ENCODE assay signal across 29 cellular contexts in the genomic region with DNA sequence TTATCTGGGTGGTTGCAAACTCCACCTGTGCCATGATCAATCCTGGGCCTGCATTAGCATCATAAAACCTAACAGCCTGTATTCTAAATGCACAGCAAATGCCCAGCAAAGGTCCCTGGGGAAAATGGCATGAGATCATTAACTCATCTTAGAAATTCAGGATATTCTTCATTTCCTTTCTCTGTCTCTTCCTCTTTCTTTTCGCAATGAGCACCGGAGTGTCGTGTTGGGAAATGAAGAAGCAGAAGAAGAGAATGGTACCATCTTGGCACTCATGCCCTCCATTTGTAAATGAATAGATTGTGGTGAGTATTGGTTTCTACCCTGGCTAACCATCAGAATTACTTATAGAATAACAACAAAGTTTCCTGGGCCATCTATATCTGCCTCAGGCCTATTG.
"Had no signal": no experiment of that assay in that cellular context is flagged by ENCODE, and none has a peak within 500 bp of the region (broad histone marks: within the 10 kb centered on the region; RNA-seq: fewer than 3 reads in every experiment).

No MANE protein-coding gene starts in this region.

- H3K4me3 Mint-ChIP-seq: activated B cell treated with CpG ODN at 0.5 μM for 24 hours; activated CD4-positive, alpha-beta T cell treated with anti-CD3 and anti-CD28 coated beads, Interleukin-2, amount 10 ng/mL, durations not matched to agents 24 days and 14 days; activated CD8-positive, alpha-beta memory T cell treated with anti-CD3 and anti-CD28 coated beads, Interleukin-2, amount 10 ng/mL, durations not matched to agents 7 days and 5 days; activated naive CD4-positive, alpha-beta T cell treated with anti-CD3 and anti-CD28 coated beads for 36 hours; activated naive CD8-positive, alpha-beta T cell; activated T-cell treated with anti-CD3 and anti-CD28 coated beads, Interleukin-2, amount 50 U/mL, for 4 hours; activated T-helper 17 cell treated with anti-CD3 and anti-CD28 coated beads, Interleukin-2, amount 50 U/mL, for 72 hours; brain; T-helper 1 cell treated with Interleukin-12 subunit alpha and Interleukin-12 subunit beta and Interleukin-4 antibody, amounts not matched to agents 30 μg/mL and 1 μg/mL, for 36 hours had no signal

- H3K27ac Mint-ChIP-seq: activated B cell treated with CpG ODN at 0.5 μM for 24 hours; activated CD4-positive, alpha-beta T cell treated with anti-CD3 and anti-CD28 coated beads, Interleukin-2, amount 10 ng/mL, durations not matched to agents 24 days and 14 days; activated CD8-positive, alpha-beta memory T cell treated with anti-CD3 and anti-CD28 coated beads, Interleukin-2, amount 10 ng/mL, durations not matched to agents 7 days and 5 days; activated naive CD4-positive, alpha-beta T cell treated with anti-CD3 and anti-CD28 coated beads for 36 hours; activated naive CD8-positive, alpha-beta T cell; activated T-helper 17 cell treated with anti-CD3 and anti-CD28 coated beads, Interleukin-2, amount 50 U/mL, for 72 hours; brain; T-helper 1 cell treated with Interleukin-12 subunit alpha and Interleukin-12 subunit beta and Interleukin-4 antibody, amounts not matched to agents 30 μg/mL and 1 μg/mL, for 36 hours had no signal

- FAIRE-seq: astrocyte, colon, RCC 7860 had no signal

- H3K9me3 Mint-ChIP-seq: activated B cell treated with CpG ODN at 0.5 μM for 24 hours; activated CD4-positive, alpha-beta T cell treated with anti-CD3 and anti-CD28 coated beads, Interleukin-2, amount 10 ng/mL, durations not matched to agents 24 days and 14 days; activated naive CD4-positive, alpha-beta T cell treated with anti-CD3 and anti-CD28 coated beads for 36 hours; activated T-cell treated with anti-CD3 and anti-CD28 coated beads, Interleukin-2, amount 50 U/mL, for 4 hours; activated T-helper 17 cell treated with anti-CD3 and anti-CD28 coated beads, Interleukin-2, amount 50 U/mL, for 72 hours; T-helper 1 cell treated with Interleukin-12 subunit alpha and Interleukin-12 subunit beta and Interleukin-4 antibody, amounts not matched to agents 30 μg/mL and 1 μg/mL, for 36 hours had no signal

- H3K36me3 Mint-ChIP-seq: activated CD8-positive, alpha-beta memory T cell treated with anti-CD3 and anti-CD28 coated beads, Interleukin-2, amount 10 ng/mL, durations not matched to agents 7 days and 5 days; activated naive CD8-positive, alpha-beta T cell; brain had no signal

- H3K27me3 Mint-ChIP-seq: activated B cell treated with CpG ODN at 0.5 μM for 24 hours; activated CD4-positive, alpha-beta T cell treated with anti-CD3 and anti-CD28 coated beads, Interleukin-2, amount 10 ng/mL, durations not matched to agents 24 days and 14 days; brain had no signal

- H3K4me1 Mint-ChIP-seq: activated B cell treated with CpG ODN at 0.5 μM for 24 hours; activated CD4-positive, alpha-beta T cell treated with anti-CD3 and anti-CD28 coated beads, Interleukin-2, amount 10 ng/mL, durations not matched to agents 24 days and 14 days; activated CD8-positive, alpha-beta memory T cell treated with anti-CD3 and anti-CD28 coated beads, Interleukin-2, amount 10 ng/mL, durations not matched to agents 7 days and 5 days; activated T-helper 17 cell treated with anti-CD3 and anti-CD28 coated beads, Interleukin-2, amount 50 U/mL, for 72 hours had no signal

- DNase-seq: activated B cell treated with CpG ODN at 0.5 μM for 24 hours; activated CD4-positive, alpha-beta T cell treated with anti-CD3 and anti-CD28 coated beads for 1 hour; activated CD4-positive, alpha-beta T cell treated with anti-CD3 and anti-CD28 coated beads, Interleukin-2, amount 10 ng/mL, durations not matched to agents 24 days and 14 days; activated CD4-positive, alpha-beta T cell treated with anti-CD3 and anti-CD28 coated beads, Interleukin-2, amount 50 U/mL, for 48 hours; activated CD8-positive, alpha-beta memory T cell treated with anti-CD3 and anti-CD28 coated beads, Interleukin-2, amount 10 ng/mL, durations not matched to agents 7 days and 5 days; activated gamma-delta T cell; activated naive CD4-positive, alpha-beta T cell treated with anti-CD3 and anti-CD28 coated beads for 36 hours; activated T-cell treated with anti-CD3 and anti-CD28 coated beads, Interleukin-2, amount 50 U/mL, for 4 hours; amygdala; cerebellar nuclear complex; Kasumi-1; KBM-7; NCI-H1092 treated with DMSO at 0.1 percent for 48 hours; NCI-H1417 treated with DMSO at 0.1 percent for 48 hours; NCI-H1694; NCI-H2029; NCI-H2107; NCI-H2227 treated with DMSO at 0.1 percent for 48 hours; NCI-H446 treated with DMSO at 0.1 percent for 48 hours; NCI-H82; PC-3; SHP77 treated with DMSO at 0.1 percent for 48 hours had no signal
